Comparison of ENCODE assay signal across 30 cellular contexts in genomic region chr16:1670866-1671265, GRCh38.
"Had no signal": no experiment of that assay in that cellular context is flagged by ENCODE, and none has a peak within 500 bp of the region (broad histone marks: within the 10 kb centered on the region; RNA-seq: fewer than 3 reads in every experiment).

No MANE protein-coding gene starts in this region.

- H3K4me3 ChIP-seq: neural progenitor cell, ovary, psoas muscle, right lobe of liver, sigmoid colon, suprapubic skin, testis, tibial artery, transverse colon, upper lobe of right lung, uterus had no signal

- H3K4me2 ChIP-seq: neural progenitor cell had no signal

- H2AFZ ChIP-seq: neural progenitor cell, parathyroid adenoma had no signal

- H3K27ac ChIP-seq: neural progenitor cell, neutrophil, ovary, parathyroid adenoma, psoas muscle, right lobe of liver, sigmoid colon, suprapubic skin, testis, tibial artery, transverse colon, upper lobe of right lung, uterus had no signal

- H3K9ac ChIP-seq: neural progenitor cell, parathyroid adenoma had no signal

- DNase-seq: naive thymus-derived CD4-positive, alpha-beta T cell; natural killer cell; nucleus accumbens; ovary; psoas muscle; right lobe of liver; sigmoid colon; small intestine; stimulated activated CD4-positive, alpha-beta T cell treated with anti-CD3 and anti-CD28 coated beads, Interleukin-15, amount 100 ng/mL, for 24 hours; stimulated activated CD4-positive, alpha-beta T cell treated with anti-CD3 and anti-CD28 coated beads, Interleukin-2, amount 100 ng/mL, for 24 hours; stimulated activated CD4-positive, alpha-beta T cell treated with anti-CD3 and anti-CD28 coated beads, Interleukin-4, amount 100 ng/mL, for 1 hour; stimulated activated CD4-positive, alpha-beta T cell treated with anti-CD3 and anti-CD28 coated beads, Interleukin-4, amount 100 ng/mL, for 4 hours; stimulated activated CD8-positive, alpha-beta memory T cell treated with anti-CD3 and anti-CD28 coated beads, Interleukin-4, amount 100 ng/mL, for 48 hours; stimulated activated naive CD4-positive, alpha-beta T cell; stimulated activated naive CD8-positive, alpha-beta T cell treated with anti-CD3 and anti-CD28 coated beads, Interleukin-15, amount 100 ng/mL, for 72 hours; stimulated activated naive CD8-positive, alpha-beta T cell treated with anti-CD3 and anti-CD28 coated beads, Interleukin-15, Interleukin-2, amounts not matched to agents 100 U/mL and 50 U/mL, for 24 hours; substantia nigra; testis; tibial artery; transverse colon; upper lobe of right lung; uterus had no signal

- H3K36me3 ChIP-seq: neural progenitor cell, ovary, uterus had no signal

- H3K27ac Mint-ChIP-seq: naive thymus-derived CD4-positive, alpha-beta T cell; natural killer cell; nephron; neural progenitor cell; progenitor cell of endocrine pancreas; type B pancreatic cell had no signal

- H3K27me3 ChIP-seq: neural progenitor cell, neutrophil, ovary, right lobe of liver, sigmoid colon, suprapubic skin, testis, tibial artery, transverse colon, upper lobe of right lung, uterus had no signal

- ATAC-seq: naive thymus-derived CD4-positive, alpha-beta T cell; natural killer cell; psoas muscle; right cardiac atrium; right lobe of liver; stimulated activated naive CD8-positive, alpha-beta T cell treated with anti-CD3 and anti-CD28 coated beads, Interleukin-15, amount 100 ng/mL, for 72 hours; stimulated activated naive CD8-positive, alpha-beta T cell treated with anti-CD3 and anti-CD28 coated beads, Interleukin-15, Interleukin-2, amounts not matched to agents 100 U/mL and 50 U/mL, for 24 hours; upper lobe of right lung had no signal

- H3K4me3 Mint-ChIP-seq: naive thymus-derived CD4-positive, alpha-beta T cell; natural killer cell; nephron; neural progenitor cell; stimulated activated naive CD8-positive, alpha-beta T cell treated with anti-CD3 and anti-CD28 coated beads, Interleukin-15, amount 100 ng/mL, for 72 hours; type B pancreatic cell had no signal

- H3K4me1 Mint-ChIP-seq: naive thymus-derived CD4-positive, alpha-beta T cell; natural killer cell; nephron; neural progenitor cell; stimulated activated naive CD8-positive, alpha-beta T cell treated with anti-CD3 and anti-CD28 coated beads, Interleukin-15, amount 100 ng/mL, for 72 hours had no signal

- H3K9me3 Mint-ChIP-seq: naive thymus-derived CD4-positive, alpha-beta T cell; natural killer cell; nephron; neural progenitor cell; stimulated activated naive CD8-positive, alpha-beta T cell treated with anti-CD3 and anti-CD28 coated beads, Interleukin-15, amount 100 ng/mL, for 72 hours; type B pancreatic cell had no signal

- H3K4me1 ChIP-seq: neural progenitor cell, parathyroid adenoma, psoas muscle, right lobe of liver, sigmoid colon, suprapubic skin, testis, tibial artery, transverse colon, upper lobe of right lung, uterus had no signal

- H3K9me3 ChIP-seq: neutrophil, ovary, psoas muscle, right lobe of liver, sigmoid colon, suprapubic skin, testis, tibial artery, transverse colon, upper lobe of right lung, uterus had no signal
